ENCODE assay signal across 10 cellular contexts in the genomic region with DNA sequence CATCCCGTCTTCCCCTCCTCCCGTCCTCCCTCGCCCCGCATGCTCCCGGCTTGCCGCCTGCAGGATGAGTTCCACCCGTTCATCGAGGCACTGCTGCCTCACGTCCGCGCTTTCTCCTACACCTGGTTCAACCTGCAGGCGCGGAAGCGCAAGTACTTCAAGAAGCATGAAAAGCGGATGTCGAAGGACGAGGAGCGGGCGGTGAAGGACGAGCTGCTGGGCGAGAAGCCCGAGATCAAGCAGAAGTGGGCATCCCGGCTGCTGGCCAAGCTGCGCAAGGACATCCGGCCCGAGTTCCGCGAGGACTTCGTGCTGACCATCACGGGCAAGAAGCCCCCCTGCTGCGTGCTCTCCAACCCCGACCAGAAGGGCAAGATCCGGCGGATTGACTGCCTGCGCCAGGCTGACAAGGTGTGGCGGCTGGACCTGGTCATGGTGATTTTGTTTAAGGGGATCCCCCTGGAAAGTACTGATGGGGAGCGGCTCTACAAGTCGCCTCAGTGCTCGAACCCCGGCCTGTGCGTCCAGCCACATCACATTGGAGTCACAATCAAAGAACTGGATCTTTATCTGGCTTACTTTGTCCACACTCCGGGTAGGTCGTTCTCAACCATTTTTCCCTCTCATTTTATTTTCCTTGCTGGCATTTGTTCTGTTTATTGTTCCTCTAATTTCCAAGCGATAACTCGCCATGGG. TPM values are rescaled to one million over a fixed set of nuclear protein-coding genes. Genes with fewer than 3 reads are reported as not detected.
DNase-seq lines count a peak whose midpoint lies in the region; ATAC-seq and TF ChIP-seq lines count a peak whose summit lies in the region.
"Had no signal": no experiment of that assay in that cellular context is flagged by ENCODE, and none has a peak within 500 bp of the region (broad histone marks: within the 10 kb centered on the region; RNA-seq: fewer than 3 reads in every experiment).

No MANE protein-coding gene starts in this region.

- peak overlapping the region; percentile 85 for H3K4me3 ChIP-seq in GM23248
- peak overlapping the region; percentile 50 for H3K4me3 ChIP-seq in iPS-15b (ENCODE audit: low read depth, low read length)
- peak overlapping the region; percentile 72 to 77 for H3K4me3 ChIP-seq in stomach smooth muscle (ENCODE audit: low read length in 2 of 2)

- H3K9me2 ChIP-seq in GM23248 (ENCODE audit: insufficient read depth): no peaks in the 10 kb centered on the region

- H3K79me2 ChIP-seq in GM23248 (ENCODE audit: insufficient read depth): peaks cover 94% of the 10 kb centered on the region
- H3K79me2 ChIP-seq: parathyroid adenoma had no signal

- in situ Hi-C loops in GM23248 (cut with MboI) (no loop called here), GM13977 (cut with MboI; ENCODE audit: low pct_unique_long_range_greater_than_20kb, low sequenced_read_pairs, unreplicated experiment) (no loop called here)

- H3K9me3 ChIP-seq in GM23248 (ENCODE audit: low read depth) (no peaks in the 10 kb centered on the region), iPS-15b (ENCODE audit: control insufficient read depth, insufficient read depth, low read length) (no peaks in the 10 kb centered on the region), stomach smooth muscle (ENCODE audit: control insufficient read depth in 2 of 2, low read length in 2 of 2) (no peaks in the 10 kb centered on the region)

- H3K4me3 Mint-ChIP-seq in activated T-helper 17 cell treated with anti-CD3 and anti-CD28 coated beads, Interleukin-2, amount 50 U/mL, for 72 hours: peak overlapping the region; percentile 43

- peak overlapping the region; percentile 96 for H3K4me2 ChIP-seq in GM23248 (ENCODE audit: unreplicated experiment)

- no peak overlapping the region for H3K27ac Mint-ChIP-seq in activated T-helper 17 cell treated with anti-CD3 and anti-CD28 coated beads, Interleukin-2, amount 50 U/mL, for 72 hours

- H3K4me1 ChIP-seq in GM23248 (ENCODE audit: insufficient read depth) (peaks cover 55% of the 10 kb centered on the region), iPS-15b (ENCODE audit: control insufficient read depth, insufficient read depth, low read length) (peaks cover 8% of the 10 kb centered on the region), stomach smooth muscle (ENCODE audit: control insufficient read depth, insufficient read depth, low read length) (peaks cover 85% of the 10 kb centered on the region)
- H3K4me1 ChIP-seq: parathyroid adenoma had no signal

- H3F3A ChIP-seq in GM23248 (ENCODE audit: insufficient read depth): peaks cover 58% of the 10 kb centered on the region

- ATAC-seq in activated T-helper 17 cell treated with anti-CD3 and anti-CD28 coated beads, Interleukin-2, amount 50 U/mL, for 72 hours (replicated peaks): no peak
- no peak for ATAC-seq in HG02610 (IDR thresholded peaks at IDR 0.05; ENCODE audit: unreplicated experiment)

- H3K9ac ChIP-seq in GM23248 (peak overlapping the region; percentile 98), iPS-15b (ENCODE audit: low read depth, low read length) (no peak overlapping the region), stomach smooth muscle (ENCODE audit: low read length in 2 of 2) (peak overlapping the region in 1 of 2 donors; percentile 55)
- H3K9ac ChIP-seq: parathyroid adenoma had no signal

- H3K27ac ChIP-seq in GM23248 (peak overlapping the region; percentile 99), stomach smooth muscle (ENCODE audit: low read length) (peak overlapping the region; percentile 97)
- H3K27ac ChIP-seq: parathyroid adenoma had no signal

- 2% methylated on average over 45 of the region's 45 CpGs for WGBS in GM23248 (ENCODE audit: low coverage in 1 of 2, low lambda C conversion rate in 2 of 2, missing lambda C conversion rate in 2 of 2), 2 experiments

- H4K20me1 ChIP-seq in GM23248 (ENCODE audit: insufficient read depth): no peaks in the 10 kb centered on the region

- DNase-seq in GM23248: peak; percentile 56
- no peak for DNase-seq in GM13977 (ENCODE audit: low spot score)
- DNase-seq in dermis blood vessel endothelial cell: no peak
- DNase-seq in GM10266 (ENCODE audit: extremely low spot score): no peak

- peaks cover 36% of the 10 kb centered on the region for H3K27me3 Mint-ChIP-seq in activated T-helper 17 cell treated with anti-CD3 and anti-CD28 coated beads, Interleukin-2, amount 50 U/mL, for 72 hours

- H3K36me3 Mint-ChIP-seq in activated T-helper 17 cell treated with anti-CD3 and anti-CD28 coated beads, Interleukin-2, amount 50 U/mL, for 72 hours (ENCODE audit: low read depth): no peaks in the 10 kb centered on the region

- no peaks in the 10 kb centered on the region for H3K9me3 Mint-ChIP-seq in activated T-helper 17 cell treated with anti-CD3 and anti-CD28 coated beads, Interleukin-2, amount 50 U/mL, for 72 hours

- H3K27me3 ChIP-seq in GM23248 (replicated peaks; ENCODE audit: insufficient read depth) (no peaks in the 10 kb centered on the region), iPS-15b (ENCODE audit: control insufficient read depth, insufficient read depth, low read length) (peaks cover 99% of the 10 kb centered on the region), stomach smooth muscle (ENCODE audit: control insufficient read depth in 1 of 2, insufficient read depth in 2 of 2, low read length in 2 of 2) (no peaks in the 10 kb centered on the region)

- H3K4me1 Mint-ChIP-seq in activated T-helper 17 cell treated with anti-CD3 and anti-CD28 coated beads, Interleukin-2, amount 50 U/mL, for 72 hours: peaks cover 4% of the 10 kb centered on the region

- H3K36me3 ChIP-seq in GM23248 (ENCODE audit: low read depth): 0 out of 2 replicates have a peak, but pooled peaks cover 3% of the 10 kb centered on the region
- no peaks in the 10 kb centered on the region for H3K36me3 ChIP-seq in iPS-15b (ENCODE audit: control insufficient read depth, insufficient read depth, low read length)
- peaks cover 0 to 5% of the 10 kb centered on the region in 2 donors for H3K36me3 ChIP-seq in stomach smooth muscle (ENCODE audit: control insufficient read depth in 2 of 2, insufficient read depth in 2 of 2, low read length in 2 of 2)

- TF ChIP-seq CTCF in GM13977 (IDR thresholded peaks at IDR 0.05; ENCODE audit: extremely low read depth, insufficient read depth, missing control alignments): no peak
- no peak for TF ChIP-seq CTCF in GM10266 (IDR thresholded peaks at IDR 0.05; ENCODE audit: control insufficient read depth, insufficient read depth, low read depth, missing control alignments)

- H2AFZ ChIP-seq in GM23248: no peak overlapping the region
- H2AFZ ChIP-seq: parathyroid adenoma had no signal

RNA-seq across cellular contexts. Expression of a gene that starts 29.8 kb away (rescaled TPM):
- 71.0 and 81.4 TPM in 2 replicates for total RNA-seq in GM23248 (2014; rRNA removed; shearing (Covaris generic))
- polyA plus RNA-seq in GM23248 (2016; fragmentation: Nextera tagmentation; extraction: Ambion mirVana): 59.2 and 60.8 TPM in 2 replicates
- total RNA-seq in activated T-helper 17 cell treated with anti-CD3 and anti-CD28 coated beads, Interleukin-2, amount 50 U/mL, for 72 hours: 1 to 10 TPM in 1 of 2 donors, under 1 TPM in 1; 0.43 to 1.1 TPM
- 12.6 and 23.7 TPM in 2 replicates for total RNA-seq in dermis blood vessel endothelial cell

RNA-seq across cellular contexts. Expression of a gene that starts 55.7 kb away (rescaled TPM):
- not detected in 2 replicates for total RNA-seq in GM23248 (2014; rRNA removed; shearing (Covaris generic))
- not detected in 2 replicates for polyA plus RNA-seq in GM23248 (2016; fragmentation: Nextera tagmentation; extraction: Ambion mirVana)
- under 1 TPM; 0.30 to 0.40 TPM for total RNA-seq in activated T-helper 17 cell treated with anti-CD3 and anti-CD28 coated beads, Interleukin-2, amount 50 U/mL, for 72 hours
- total RNA-seq in dermis blood vessel endothelial cell: 0.09 and 0.17 TPM in 2 replicates
- total RNA-seq: SK-MEL-5 had no signal
